In genomic region chr1:155307247-155307740, GRCh38 we compare ENCODE assay signal across 8 cellular contexts. TPM values are rescaled to one million over a fixed set of nuclear protein-coding genes. Genes with fewer than 3 reads are reported as not detected.
A peak's percentile ranks its signal among the peaks of the same experiment; 100 is the strongest.
DNase-seq lines count a peak whose midpoint lies in the region; ATAC-seq and TF ChIP-seq lines count a peak whose summit lies in the region.

No MANE protein-coding gene starts in this region.

- H3K36me3 ChIP-seq in cardiac muscle cell (peaks cover 2% of the 10 kb centered on the region), neutrophil (peaks cover 8% of the 10 kb centered on the region)

- POLR2A ChIA-PET in HEK293T (lab: Yijun Ruan, JAX), result interaction anchor here (0.7 to 1.9 kb wide), 9 partner anchors 13 to 63 kb away, joined by 3 to 17 read pairs (median 8); partner anchors contain the start of genes CLK2 and HCN3

- no peaks in the 10 kb centered on the region for H3K9me3 ChIP-seq in cardiac muscle cell (ENCODE audit: low read depth)
- H3K9me3 ChIP-seq in neutrophil, result no peaks in the 10 kb centered on the region

- TF ChIP-seq CTCF in cardiac muscle cell (IDR thresholded peaks at IDR 0.05; ENCODE audit: low read depth, low read length), result peak; percentile 43
- peak; percentile 32 for TF ChIP-seq CTCF in cardiac fibroblast (IDR thresholded peaks at IDR 0.05; ENCODE audit: low read depth, low read length)
- TF ChIP-seq CTCF in neutrophil (IDR thresholded peaks at IDR 0.05), result no peak

- H3K27me3 ChIP-seq in cardiac muscle cell (no peaks in the 10 kb centered on the region), neutrophil (no peaks in the 10 kb centered on the region)

- CTCF ChIA-PET in HEK293T (lab: Yijun Ruan, JAX), result interaction anchor here (0.6 to 4.2 kb wide), 4 partner anchors 28 to 290 kb away, joined by 3 to 29 read pairs (median 5); no protein-coding TSS in a partner anchor

- DNase-seq in cardiac muscle cell (ENCODE audit: low read depth in 1 of 2, low spot score in 1 of 2) (peak; percentile 41 to 66), left cardiac atrium (no peak), NCI-H82 treated with DMSO at 0.1 percent for 48 hours (lab: John Stamatoyannopoulos, UW; ENCODE audit: unreplicated experiment) (peak; percentile 25), cardiac fibroblast (ENCODE audit: low read depth in 2 of 2) (peak; percentile 63 to 70), HEK293T (ENCODE audit: extremely low spot score) (no peak)

- intact Hi-C loops in left cardiac atrium (cut with DNase I), result no loop called here

- H3K27ac ChIP-seq in cardiac muscle cell, result peak overlapping the region; percentile 89
- H3K27ac ChIP-seq in neutrophil, result peak overlapping the region; percentile 92

- no peaks in the 10 kb centered on the region for H3K4me1 ChIP-seq in cardiac muscle cell (ENCODE audit: low read depth)
- peaks cover 16 to 21% of the 10 kb centered on the region in 2 experiments for H3K4me1 ChIP-seq in neutrophil (ENCODE audit: control insufficient read depth in 1 of 2, insufficient read depth in 1 of 2, low read depth in 1 of 2, low read length in 1 of 2)

- no peak for ATAC-seq in left cardiac atrium
- ATAC-seq in HG03520 (IDR thresholded peaks at IDR 0.05; ENCODE audit: unreplicated experiment), result no peak
- ATAC-seq in HG02798 (IDR thresholded peaks at IDR 0.05; ENCODE audit: poor library complexity, unreplicated experiment), result no peak

- H3K4me3 ChIP-seq in cardiac muscle cell (no peak overlapping the region), cardiac fibroblast (replicated peaks in 1 of 2; ENCODE audit: low read depth in 2 of 2, low read length in 2 of 2) (no peak overlapping the region), neutrophil (ENCODE audit: low read depth in 1 of 2, low read length in 1 of 2) (no peak overlapping the region)

TF ChIP-seq in HEK293T, 16 proteins besides CTCF, POLR2A, EP300 and RAD21:
- no peak for TF ChIP-seq ZNF384 (IDR thresholded peaks at IDR 0.05)
- TF ChIP-seq TARDBP (IDR thresholded peaks at IDR 0.05), result no peak
- no peak for TF ChIP-seq ELF4 (IDR thresholded peaks at IDR 0.05)
TF ChIP-seq in HEK293T: peak in this region for 0.

RNA-seq across cellular contexts. Expression of gene FDPS, which starts 1.4 kb away (rescaled TPM):
- 167 and 310 TPM in 2 replicates for total RNA-seq in cardiac muscle cell
- polyA plus RNA-seq in cardiac muscle cell, result 269 and 565 TPM in 2 replicates
- 100 to 1,000 TPM in 1 of 2 donors, 10 to 100 TPM in 1; 92.9 to 128 TPM for total RNA-seq in left cardiac atrium

RNA-seq across cellular contexts. Expression of gene PKLR, which starts 6.1 kb away (rescaled TPM):
- total RNA-seq in cardiac muscle cell, result 0.06 TPM in 1 of 2 replicates, not detected in the other
- polyA plus RNA-seq in cardiac muscle cell, result not detected in 2 replicates
- not detected for total RNA-seq in left cardiac atrium

RNA-seq across cellular contexts. Expression of gene RUSC1, which starts 13.4 kb away (rescaled TPM):
- total RNA-seq in cardiac muscle cell (25.9 and 35.6 TPM in 2 replicates), left cardiac atrium (10 to 100 TPM; 18.7 to 25.3 TPM)
- 26.7 and 44.4 TPM in 2 replicates for polyA plus RNA-seq in cardiac muscle cell

RNA-seq across cellular contexts. Expression of gene HCN3, which starts 30.0 kb away (rescaled TPM):
- total RNA-seq in cardiac muscle cell (1.7 and 3.5 TPM in 2 replicates), left cardiac atrium (1 to 10 TPM in 1 of 2 donors, under 1 TPM in 1; 0.76 to 1.6 TPM)
- 3.7 and 12.9 TPM in 2 replicates for polyA plus RNA-seq in cardiac muscle cell

RNA-seq across cellular contexts. Expression of gene CLK2, which starts 34.0 kb away (rescaled TPM):
- total RNA-seq in cardiac muscle cell (57.3 and 65.3 TPM in 2 replicates), left cardiac atrium (10 to 100 TPM; 19.7 to 23.8 TPM)
- polyA plus RNA-seq in cardiac muscle cell, result 45.1 and 68.5 TPM in 2 replicates

Comparison
In these comparisons a context has a peak if more than half of its experiments do, and no peak if none do; other contexts are left out.
1. DNase-seq: peak in cardiac muscle cell (2 of 2), NCI-H82 treated with DMSO at 0.1 percent for 48 hours (single experiment) and cardiac fibroblast (2 of 2); none in left cardiac atrium (single experiment) and HEK293T (single experiment).